In genomic region chr20:36878913-36879312, GRCh38 we compare ENCODE assay signal across 19 cellular contexts. TPM values are rescaled to one million over a fixed set of nuclear protein-coding genes. Genes with fewer than 3 reads are reported as not detected.
"Had no signal": no experiment of that assay in that cellular context is flagged by ENCODE, and none has a peak within 500 bp of the region (broad histone marks: within the 10 kb centered on the region; RNA-seq: fewer than 3 reads in every experiment).

No MANE protein-coding gene starts in this region.

- H3K9ac ChIP-seq: SK-N-SH had no signal

- H3K36me3 ChIP-seq: MG63 had no signal

- DNase-seq: Karpas-422, KG1, MG63, NCI-H1092, NCI-H1105 treated with DMSO at 0.1 percent for 48 hours, NCI-H1417 treated with DMSO at 0.1 percent for 48 hours, NCI-H187, NCI-H2029, NCI-H2081 treated with DMSO at 0.1 percent for 48 hours, NCI-H2171, NCI-H226, NCI-H446, NCI-H510A, NCI-H524 treated with DMSO at 0.1 percent for 48 hours, NCI-H69, NCI-H774, SHP77, SK-N-SH had no signal

- H3K4me3 ChIP-seq: MG63 had no signal

- H3K27me3 ChIP-seq: MG63 had no signal

- H3K4me2 ChIP-seq: SK-N-SH had no signal

- H3K9me3 ChIP-seq: MG63, SK-N-SH had no signal

RNA-seq across cellular contexts. Expression of gene TLDC2, which starts 3.0 kb away (rescaled TPM):
- total RNA-seq: SK-MEL-5 had no signal
